ENCODE assay signal across 17 cellular contexts in genomic region chr15:58595516-58596238, GRCh38.
"Had no signal": no experiment of that assay in that cellular context is flagged by ENCODE, and none has a peak within 500 bp of the region (broad histone marks: within the 10 kb centered on the region; RNA-seq: fewer than 3 reads in every experiment).

No MANE protein-coding gene starts in this region.

- H3K9me3 ChIP-seq: gastroesophageal sphincter, prostate gland, transverse colon had no signal

- H3K4me3 Mint-ChIP-seq: activated naive CD8-positive, alpha-beta T cell treated with anti-CD3 and anti-CD28 coated beads, Interleukin-2, amount 10 ng/mL, durations not matched to agents 7 days and 5 days; naive B cell; T-helper 17 cell had no signal

- H3K4me3 ChIP-seq: gastroesophageal sphincter, prostate gland, transverse colon had no signal

- H3K27me3 Mint-ChIP-seq: activated naive CD8-positive, alpha-beta T cell treated with anti-CD3 and anti-CD28 coated beads, Interleukin-2, amount 10 ng/mL, durations not matched to agents 7 days and 5 days; naive B cell; T-helper 17 cell had no signal

- H3K36me3 ChIP-seq: prostate gland had no signal

- ATAC-seq: gastroesophageal sphincter, right cardiac atrium, T-helper 17 cell had no signal

- H3K27ac Mint-ChIP-seq: activated naive CD8-positive, alpha-beta T cell treated with anti-CD3 and anti-CD28 coated beads, Interleukin-2, amount 10 ng/mL, durations not matched to agents 7 days and 5 days; naive B cell; T-helper 17 cell had no signal

- H3K9me3 Mint-ChIP-seq: naive B cell had no signal

- H3K4me1 ChIP-seq: gastroesophageal sphincter, prostate gland had no signal

- H3K27me3 ChIP-seq: brain microvascular endothelial cell, gastroesophageal sphincter, transverse colon had no signal

- DNase-seq: activated CD4-positive, alpha-beta T cell treated with anti-CD3 and anti-CD28 coated beads, Interleukin-2, amount 50 U/mL, for 1 hour; activated CD4-positive, CD25-positive, alpha-beta regulatory T cell; activated CD8-positive, alpha-beta memory T cell treated with anti-CD3 and anti-CD28 coated beads for 24 hours; activated naive CD8-positive, alpha-beta T cell treated with anti-CD3 and anti-CD28 coated beads, Interleukin-2, amount 10 ng/mL, durations not matched to agents 7 days and 5 days; anterior cingulate cortex; brain microvascular endothelial cell; effector CD8-positive, alpha-beta T cell; naive B cell; occipital lobe; right cardiac atrium; small intestine; stimulated activated CD4-positive, alpha-beta T cell treated with anti-CD3 and anti-CD28 coated beads, Interleukin-4, amount 100 ng/mL, for 24 hours; stimulated activated naive CD4-positive, alpha-beta T cell treated with Interleukin-2 at 50 U/mL for 16 hours; T-helper 17 cell; transverse colon had no signal

- H3K27ac ChIP-seq: brain microvascular endothelial cell, gastroesophageal sphincter, prostate gland, transverse colon had no signal
